Comparison of ENCODE assay signal across 20 cellular contexts in the genomic region with DNA sequence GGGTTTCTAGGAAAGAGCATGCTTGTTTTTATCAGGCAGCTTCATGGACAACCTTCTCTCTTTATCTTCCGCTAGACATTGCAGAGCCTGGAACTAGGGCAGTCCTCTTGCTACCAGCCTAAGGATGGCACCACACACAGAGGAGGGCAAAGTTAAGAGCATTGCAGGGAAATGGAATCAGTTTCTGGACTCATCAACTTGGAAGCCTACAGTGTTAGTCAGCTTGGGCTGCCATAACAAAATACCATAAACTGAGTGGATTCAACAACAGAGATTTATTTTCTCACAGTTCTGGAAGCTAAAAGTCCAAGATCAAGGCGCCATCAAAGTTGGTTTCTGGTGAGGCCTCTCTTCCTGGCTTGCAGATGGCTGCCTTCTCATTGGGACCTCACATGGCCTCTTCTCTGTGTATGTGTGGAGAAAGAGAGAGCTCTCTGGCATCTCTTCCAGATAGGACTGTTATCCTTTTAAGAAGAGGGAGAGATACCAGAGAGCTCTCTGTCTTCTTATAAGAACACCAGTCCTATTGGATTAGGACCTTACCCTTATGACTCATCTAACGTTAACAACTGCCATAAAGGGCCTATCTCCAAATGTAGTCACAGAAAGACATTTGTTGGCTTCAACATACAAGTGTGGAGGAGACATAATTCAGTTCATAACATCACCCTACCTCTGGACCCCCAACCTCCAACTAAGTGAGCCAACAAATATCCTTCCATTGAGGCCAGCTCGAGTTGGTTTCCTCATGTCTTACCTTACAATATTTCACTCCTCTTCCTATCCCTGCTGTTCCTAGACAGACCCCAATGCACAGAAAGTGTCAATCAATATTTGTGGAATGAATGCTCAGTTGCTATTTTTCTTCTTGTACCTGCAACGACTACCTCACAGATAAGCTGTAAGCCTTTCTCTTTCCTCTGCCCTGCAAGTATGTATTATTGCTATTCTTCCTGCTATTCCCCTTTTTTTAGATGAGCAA. TPM values are rescaled to one million over a fixed set of nuclear protein-coding genes. Genes with fewer than 3 reads are reported as not detected.
DNase-seq lines count a peak whose midpoint lies in the region; ATAC-seq and TF ChIP-seq lines count a peak whose summit lies in the region.
"Had no signal": no experiment of that assay in that cellular context is flagged by ENCODE, and none has a peak within 500 bp of the region (broad histone marks: within the 10 kb centered on the region; RNA-seq: fewer than 3 reads in every experiment).

No MANE protein-coding gene starts in this region.

- H2AFZ ChIP-seq in ACC112 (ENCODE audit: low read length, unreplicated experiment) = peak overlapping the region; percentile 46

- no peaks in the 10 kb centered on the region for H3K27me3 ChIP-seq in ACC112 (ENCODE audit: insufficient read depth, low read length)

- H3K36me3 Mint-ChIP-seq in brain = no peaks in the 10 kb centered on the region
- H3K36me3 Mint-ChIP-seq: activated naive CD8-positive, alpha-beta T cell treated with anti-CD3 and anti-CD28 coated beads for 36 hours had no signal

- 86 to 95% methylated on average over 2 to 4 of the region's 5 CpGs for WGBS in mesodermal cell (ENCODE audit: insufficient coverage in 2 of 2), 2 experiments

- peaks cover 0 to under 1% (median 0%) of the 10 kb centered on the region in 5 experiments for H3K9me3 Mint-ChIP-seq in brain
- H3K9me3 Mint-ChIP-seq: activated naive CD8-positive, alpha-beta T cell treated with anti-CD3 and anti-CD28 coated beads for 36 hours; activated T-cell treated with anti-CD3 and anti-CD28 coated beads, Interleukin-2, amount 50 U/mL, for 24 hours; central memory CD8-positive, alpha-beta T cell; endodermal cell; neural crest cell had no signal

- DNase-seq in HT1080 (ENCODE audit: low read depth) (peak; percentile 26), GOT3 (lab: John Stamatoyannopoulos, UW) (no peak), NCI-H2081 (lab: John Stamatoyannopoulos, UW) (no peak)
- no peak for DNase-seq in stimulated activated CD4-positive, alpha-beta T cell treated with anti-CD3 and anti-CD28 coated beads, Interleukin-4, amount 100 ng/mL, for 4 hours
- DNase-seq: activated CD4-positive, alpha-beta T cell treated with anti-CD3 and anti-CD28 coated beads, Interleukin-2, amount 50 U/mL, for 48 hours; activated naive CD8-positive, alpha-beta T cell treated with anti-CD3 and anti-CD28 coated beads for 36 hours; activated T-cell treated with anti-CD3 and anti-CD28 coated beads, Interleukin-2, amount 50 U/mL, for 24 hours; endodermal cell; KBM-7; lower lobe of right lung; NCI-H146; retina; stimulated activated CD4-positive, alpha-beta T cell treated with anti-CD3 and anti-CD28 coated beads, Interleukin-4, amount 100 ng/mL, for 1 hour had no signal

- H3K4me1 ChIP-seq in ACC112 (ENCODE audit: control insufficient read depth, insufficient read depth, low read length, unreplicated experiment) (peaks cover 48% of the 10 kb centered on the region), mesodermal cell (ENCODE audit: control insufficient read depth, insufficient read depth, low read length, poor library complexity, severe bottlenecking) (peaks cover 46% of the 10 kb centered on the region)
- H3K4me1 ChIP-seq: lower lobe of right lung had no signal

- H3K79me2 ChIP-seq in ACC112 (ENCODE audit: control insufficient read depth, insufficient read depth, low read length, unreplicated experiment) = no peaks in the 10 kb centered on the region

- peak overlapping the region; percentile 96 for H3K27ac ChIP-seq in ACC112 (ENCODE audit: low read depth, low read length)
- H3K27ac ChIP-seq in mesodermal cell (ENCODE audit: low read depth, low read length, severe bottlenecking) = peak overlapping the region; percentile 95
- H3K27ac ChIP-seq: lower lobe of right lung, SK-N-MC had no signal

- H3K36me3 ChIP-seq in ACC112 (ENCODE audit: insufficient read depth, low read length) (no peaks in the 10 kb centered on the region), mesodermal cell (ENCODE audit: control insufficient read depth, insufficient read depth, low read length) (no peaks in the 10 kb centered on the region)
- H3K36me3 ChIP-seq: lower lobe of right lung had no signal

- ATAC-seq in GM21619 (IDR thresholded peaks at IDR 0.05; ENCODE audit: unreplicated experiment) = no peak
- ATAC-seq: lower lobe of right lung had no signal

- H3K4me3 Mint-ChIP-seq in brain = no peak overlapping the region
- H3K4me3 Mint-ChIP-seq: activated naive CD8-positive, alpha-beta T cell treated with anti-CD3 and anti-CD28 coated beads for 36 hours; activated T-cell treated with anti-CD3 and anti-CD28 coated beads, Interleukin-2, amount 50 U/mL, for 24 hours; central memory CD8-positive, alpha-beta T cell; endodermal cell; neural crest cell had no signal

- H3K27ac Mint-ChIP-seq in brain = peak overlapping the region in 3 of 5 experiments; percentile 0 to 83 (median 47)
- H3K27ac Mint-ChIP-seq: activated naive CD8-positive, alpha-beta T cell treated with anti-CD3 and anti-CD28 coated beads for 36 hours; activated T-cell treated with anti-CD3 and anti-CD28 coated beads, Interleukin-2, amount 50 U/mL, for 24 hours had no signal

- H3K4me3 ChIP-seq in ACC112 (ENCODE audit: low read depth, low read length) (no peak overlapping the region), mesodermal cell (ENCODE audit: extremely low read depth, insufficient read depth, low read length, poor library complexity, severe bottlenecking) (no peak overlapping the region)
- H3K4me3 ChIP-seq: lower lobe of right lung, SK-N-MC had no signal

- no peaks in the 10 kb centered on the region for H3K9me3 ChIP-seq in mesodermal cell (ENCODE audit: control insufficient read depth, low read length)
- H3K9me3 ChIP-seq: lower lobe of right lung had no signal

- no peak for TF ChIP-seq CTCF in brain (conservative IDR thresholded peaks at IDR 0.05)

- peaks cover 34% of the 10 kb centered on the region for H3K4me1 Mint-ChIP-seq in brain
- H3K4me1 Mint-ChIP-seq: central memory CD8-positive, alpha-beta T cell had no signal

- H3K27me3 Mint-ChIP-seq in brain = peaks cover 5% of the 10 kb centered on the region
- H3K27me3 Mint-ChIP-seq: activated naive CD8-positive, alpha-beta T cell treated with anti-CD3 and anti-CD28 coated beads for 36 hours; activated T-cell treated with anti-CD3 and anti-CD28 coated beads, Interleukin-2, amount 50 U/mL, for 24 hours had no signal

RNA-seq across cellular contexts. Expression of gene CREB3L1, which starts 27.1 kb away (rescaled TPM):
- total RNA-seq in HT1080 (2014; rRNA removed; shearing (Covaris generic)) = 3.3 and 5.1 TPM in 2 replicates
- polyA plus RNA-seq in HT1080 (2015; cell fraction: cytosol; rRNA removed) = 11.6 and 12.7 TPM in 2 replicates
- polyA plus RNA-seq in HT1080 (2015; cell fraction: nucleus; rRNA removed) = 6.8 and 7.7 TPM in 2 replicates
- polyA plus RNA-seq in brain (ENCODE audit: insufficient read depth, low read depth, low replicate concordance) = 3.3 TPM
- 65.3 TPM for polyA plus RNA-seq in mesodermal cell (2013, experiment 1 of 2)
- polyA plus RNA-seq in mesodermal cell (2013, experiment 2 of 2) = 63.9 TPM
